14 cellular contexts compared by ENCODE assay signal in genomic region chr16:49049191-49049590, GRCh38.
DNase-seq lines count a peak whose midpoint lies in the region; ATAC-seq and TF ChIP-seq lines count a peak whose summit lies in the region.
"Had no signal": no experiment of that assay in that cellular context is flagged by ENCODE, and none has a peak within 500 bp of the region (broad histone marks: within the 10 kb centered on the region; RNA-seq: fewer than 3 reads in every experiment).

No MANE protein-coding gene starts in this region.

- WGBS in mesendoderm (ENCODE audit: extremely low coverage, insufficient coverage, low lambda C conversion rate) = no CpG with 5 or more reads among the region's 6 CpGs

- no peaks in the 10 kb centered on the region for H3K4me1 ChIP-seq in mesendoderm (ENCODE audit: control insufficient read depth, low read depth, low read length)
- H3K4me1 ChIP-seq: Caco-2 had no signal

- no peak overlapping the region for H3K9ac ChIP-seq in mesendoderm (ENCODE audit: low read length)

- H2AK5ac ChIP-seq in mesendoderm (ENCODE audit: low read length) = no peak overlapping the region

- no peak overlapping the region for H3K18ac ChIP-seq in mesendoderm (ENCODE audit: low read length)

- H3K23ac ChIP-seq in mesendoderm (ENCODE audit: low read length) = no peak overlapping the region

- H3K4me3 ChIP-seq in H7 (ENCODE audit: insufficient read depth, low read depth, low read length) (no peak overlapping the region), astrocyte of the spinal cord (ENCODE audit: low read depth, low read length) (no peak overlapping the region), mesendoderm (ENCODE audit: low read length) (no peak overlapping the region)
- H3K4me3 ChIP-seq: GM12878 had no signal

- no peak overlapping the region for H2BK5ac ChIP-seq in mesendoderm (ENCODE audit: low read length)

- no peak overlapping the region for H4K8ac ChIP-seq in mesendoderm (ENCODE audit: low read depth, low read length)

- H3K4ac ChIP-seq in mesendoderm (ENCODE audit: low read depth, low read length) = no peak overlapping the region

- DNase-seq in DMS 273 (lab: John Stamatoyannopoulos, UW; ENCODE audit: unreplicated experiment) (peak; percentile 89), H7 (peak; percentile 33), astrocyte of the spinal cord (ENCODE audit: low read depth, low spot score) (no peak), iPS-NIHi11 (ENCODE audit: low spot score) (peak; percentile 30), mesendoderm (no peak)
- DNase-seq: AML-193, Caco-2, KBM-7, NCI-H2029, NCI-H82, SHP77 treated with DMSO at 0.1 percent for 48 hours had no signal

- H3K79me1 ChIP-seq in mesendoderm (ENCODE audit: low read length) = no peaks in the 10 kb centered on the region

- H2BK120ac ChIP-seq in mesendoderm (ENCODE audit: low read depth, low read length) = no peak overlapping the region

- H2BK15ac ChIP-seq in mesendoderm (replicated peaks; ENCODE audit: low read depth) = no peak overlapping the region

- H3K79me2 ChIP-seq in mesendoderm (ENCODE audit: control insufficient read depth, insufficient read depth, low read length) = no peaks in the 10 kb centered on the region

- no peak overlapping the region for H3K56ac ChIP-seq in mesendoderm (ENCODE audit: low read length)

- no peak overlapping the region for H4K5ac ChIP-seq in mesendoderm (ENCODE audit: low read length)

- no peaks in the 10 kb centered on the region for H3K36me3 ChIP-seq in H7 (replicated peaks; ENCODE audit: control insufficient read depth, insufficient read depth, low read length)
- H3K36me3 ChIP-seq in mesendoderm (ENCODE audit: control insufficient read depth, insufficient read depth, low read length) = no peaks in the 10 kb centered on the region

- ATAC-seq in esophagus mucosa (no peak), HG03457 (IDR thresholded peaks at IDR 0.05; ENCODE audit: unreplicated experiment) (no peak)
- ATAC-seq: GM12878 had no signal

- no peak overlapping the region for H3K4me2 ChIP-seq in mesendoderm (ENCODE audit: low read length)

- no peak overlapping the region for H3K27ac ChIP-seq in mesendoderm (ENCODE audit: low read depth, low read length)

- peak; percentile 2 for TF ChIP-seq CTCF in astrocyte of the spinal cord (IDR thresholded peaks at IDR 0.05; ENCODE audit: low read depth, low read length)

- in situ Hi-C loops in astrocyte of the spinal cord (cut with HindIII; ENCODE audit: low sequenced_read_pairs) = no loop called here

- H3K27me3 ChIP-seq in H7 (ENCODE audit: control insufficient read depth, insufficient read depth, low read length) (no peaks in the 10 kb centered on the region), mesendoderm (ENCODE audit: insufficient read depth, low read length, poor library complexity) (no peaks in the 10 kb centered on the region)

Comparison
In these comparisons a context has a peak if more than half of its experiments do, and no peak if none do; other contexts are left out.
1. DNase-seq: peak in DMS 273 (single experiment), H7 (single experiment) and iPS-NIHi11 (single experiment); none in astrocyte of the spinal cord (single experiment) and mesendoderm (single experiment).